20 cellular contexts compared by ENCODE assay signal in the genomic region with DNA sequence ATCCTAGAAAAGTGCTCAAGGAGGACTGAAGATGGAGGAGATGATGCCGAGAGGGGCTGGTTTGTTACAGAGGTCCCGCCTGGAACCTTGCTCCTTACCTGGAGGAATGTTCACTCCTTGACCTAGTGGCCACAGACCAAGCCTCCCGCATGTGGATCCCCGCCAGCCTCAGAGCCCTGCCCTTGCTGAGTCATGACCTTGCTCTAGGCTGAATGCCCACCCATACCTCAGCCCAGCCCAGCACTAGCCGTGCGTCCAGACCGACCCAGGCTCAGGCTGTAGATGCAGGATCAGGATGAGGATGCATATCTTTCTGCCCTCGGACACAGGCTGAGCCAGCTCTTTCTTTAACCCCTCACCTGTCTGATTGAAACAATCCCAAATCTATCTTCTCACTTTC. TPM values are rescaled to one million over a fixed set of nuclear protein-coding genes. Genes with fewer than 3 reads are reported as not detected.
"Had no signal": no experiment of that assay in that cellular context is flagged by ENCODE, and none has a peak within 500 bp of the region (broad histone marks: within the 10 kb centered on the region; RNA-seq: fewer than 3 reads in every experiment).

No MANE protein-coding gene starts in this region.

- H3K4me1 ChIP-seq: breast epithelium, left lung, prostate gland, suprapubic skin, upper lobe of left lung had no signal

- DNase-seq: activated CD4-positive, alpha-beta T cell treated with anti-CD3 and anti-CD28 coated beads, Interleukin-2, amount 50 U/mL, for 1 hour; activated CD8-positive, alpha-beta memory T cell treated with anti-CD3 and anti-CD28 coated beads for 24 hours; activated naive CD4-positive, alpha-beta T cell; activated naive CD8-positive, alpha-beta T cell treated with anti-CD3 and anti-CD28 coated beads, Interleukin-2, amount 10 ng/mL, durations not matched to agents 7 days and 5 days; anterior cingulate cortex; cerebellar nuclear complex; dermis blood vessel endothelial cell; left lung; nephron progenitor cell; right cardiac atrium; SW 1271; upper lobe of left lung had no signal

- H3K4me3 Mint-ChIP-seq: activated naive CD8-positive, alpha-beta T cell treated with anti-CD3 and anti-CD28 coated beads, Interleukin-2, amount 10 ng/mL, durations not matched to agents 7 days and 5 days; memory B cell; nephron progenitor cell; stimulated activated naive CD8-positive, alpha-beta T cell treated with anti-CD3 and anti-CD28 coated beads, Interleukin-15, Interleukin-2, amounts not matched to agents 100 ng/mL and 50 ng/mL, for 24 hours had no signal

- ATAC-seq: activated CD4-positive, CD25-positive, alpha-beta regulatory T cell treated with anti-CD3 and anti-CD28 coated beads, Interleukin-2, amount 50 U/mL, for 24 hours; left lung; right cardiac atrium had no signal

- H3K4me1 Mint-ChIP-seq: activated naive CD8-positive, alpha-beta T cell treated with anti-CD3 and anti-CD28 coated beads, Interleukin-2, amount 10 ng/mL, durations not matched to agents 7 days and 5 days; memory B cell had no signal

- H3K27me3 Mint-ChIP-seq: activated naive CD8-positive, alpha-beta T cell treated with anti-CD3 and anti-CD28 coated beads, Interleukin-2, amount 10 ng/mL, durations not matched to agents 7 days and 5 days had no signal

- H3K27me3 ChIP-seq: left lung, suprapubic skin, upper lobe of left lung had no signal

- H3K36me3 Mint-ChIP-seq: activated naive CD8-positive, alpha-beta T cell treated with anti-CD3 and anti-CD28 coated beads, Interleukin-2, amount 10 ng/mL, durations not matched to agents 7 days and 5 days; memory B cell had no signal

- H3K36me3 ChIP-seq: breast epithelium, left lung, prostate gland, suprapubic skin, upper lobe of left lung had no signal

- H3K4me3 ChIP-seq: breast epithelium, left lung, prostate gland, smooth muscle cell, suprapubic skin, upper lobe of left lung had no signal

- H3K9me3 ChIP-seq: breast epithelium, prostate gland, suprapubic skin, upper lobe of left lung had no signal

- H3K4me2 ChIP-seq: smooth muscle cell had no signal

- H3K9me3 Mint-ChIP-seq: nephron progenitor cell; stimulated activated naive CD8-positive, alpha-beta T cell treated with anti-CD3 and anti-CD28 coated beads, Interleukin-15, Interleukin-2, amounts not matched to agents 100 ng/mL and 50 ng/mL, for 24 hours had no signal

- H3K27ac ChIP-seq: breast epithelium, left lung, prostate gland, suprapubic skin, upper lobe of left lung had no signal

- H3K27ac Mint-ChIP-seq: activated naive CD8-positive, alpha-beta T cell treated with anti-CD3 and anti-CD28 coated beads, Interleukin-2, amount 10 ng/mL, durations not matched to agents 7 days and 5 days; memory B cell; nephron progenitor cell; stimulated activated naive CD8-positive, alpha-beta T cell treated with anti-CD3 and anti-CD28 coated beads, Interleukin-15, Interleukin-2, amounts not matched to agents 100 ng/mL and 50 ng/mL, for 24 hours had no signal

RNA-seq across cellular contexts. Expression of a gene that starts 34.8 kb away (rescaled TPM):
- total RNA-seq: activated naive CD8-positive, alpha-beta T cell treated with anti-CD3 and anti-CD28 coated beads, Interleukin-2, amount 10 ng/mL, durations not matched to agents 7 days and 5 days; osteoblast had no signal
